10 cellular contexts compared by ENCODE assay signal in genomic region chr10:14396441-14397048, GRCh38.
A peak's percentile ranks its signal among the peaks of the same experiment; 100 is the strongest.
DNase-seq lines count a peak whose midpoint lies in the region; ATAC-seq and TF ChIP-seq lines count a peak whose summit lies in the region.
"Had no signal": no experiment of that assay in that cellular context is flagged by ENCODE, and none has a peak within 500 bp of the region (broad histone marks: within the 10 kb centered on the region; RNA-seq: fewer than 3 reads in every experiment).

No MANE protein-coding gene starts in this region.

- TF ChIP-seq CTCF in heart left ventricle (IDR thresholded peaks at IDR 0.05) = peak in 10 of 12 donors; percentile 10 to 52 (median 24)
- peak; percentile 40 for TF ChIP-seq CTCF in thoracic aorta (IDR thresholded peaks at IDR 0.05)

- intact Hi-C loops in heart left ventricle (cut with DNase I) = loop anchor here in 1 of 10 donors (2.0 kb wide), 1 partner anchor 54 kb away; no protein-coding TSS in a partner anchor

- H3K36me3 ChIP-seq in heart left ventricle (no peaks in the 10 kb centered on the region), thoracic aorta (no peaks in the 10 kb centered on the region)
- H3K36me3 ChIP-seq: BLaER1 had no signal

- ATAC-seq in heart left ventricle = peak in 1 of 4 donors; percentile 29
- peak; percentile 9 for ATAC-seq in thoracic aorta (ENCODE audit: insufficient number of reproducible peaks, low FRiP score, low read depth)

- H3K4me3 ChIP-seq in heart left ventricle = no peak overlapping the region
- H3K4me3 ChIP-seq in thoracic aorta = no peak overlapping the region
- H3K4me3 ChIP-seq: BLaER1 had no signal

- no peaks in the 10 kb centered on the region for H3K27me3 ChIP-seq in heart left ventricle
- no peaks in the 10 kb centered on the region for H3K27me3 ChIP-seq in thoracic aorta (replicated peaks; ENCODE audit: insufficient read depth)
- H3K27me3 ChIP-seq: BLaER1 had no signal

- peaks cover 0 to 12% (median 2%) of the 10 kb centered on the region in 12 donors for H3K4me1 ChIP-seq in heart left ventricle
- peaks cover 0 to 15% of the 10 kb centered on the region in 2 donors for H3K4me1 ChIP-seq in thoracic aorta (ENCODE audit: control insufficient read depth in 1 of 2, low read depth in 2 of 2)
- H3K4me1 ChIP-seq: BLaER1 had no signal

- DNase-seq in NCI-H2227 (lab: John Stamatoyannopoulos, UW; ENCODE audit: unreplicated experiment) = peak; percentile 20
- DNase-seq in NCI-H2227 treated with DMSO at 0.1 percent for 48 hours (lab: John Stamatoyannopoulos, UW) = no peak
- DNase-seq in SW480 (ENCODE audit: low spot score) = peak; percentile 15
- DNase-seq in heart left ventricle = no peak
- no peak for DNase-seq in thoracic aorta (ENCODE audit: low spot score)
- DNase-seq in midbrain (lab: John Stamatoyannopoulos, UW) = no peak
- no peak for DNase-seq in hippocampal formation (lab: John Stamatoyannopoulos, UW)
- no peak for DNase-seq in GM19240 (ENCODE audit: insufficient read length, low spot score)
- DNase-seq: KBM-7 had no signal

- H3K9me3 ChIP-seq in heart left ventricle (peaks cover 0 to 6% (median 0%) of the 10 kb centered on the region in 12 donors), thoracic aorta (no peaks in the 10 kb centered on the region)
- H3K9me3 ChIP-seq: BLaER1 had no signal

- TF ChIP-seq POLR2A in heart left ventricle (IDR thresholded peaks at IDR 0.05) = no peak

- WGBS in heart left ventricle, 4 donors = 77 to 83% (median 79%) methylated on average over 7 of the region's 7 CpGs

- H3K27ac ChIP-seq in heart left ventricle (peak overlapping the region in 4 of 12 donors; percentile 19 to 59 (median 49)), thoracic aorta (peak overlapping the region; percentile 30 to 68)
- H3K27ac ChIP-seq: BLaER1 had no signal

Comparison
In these comparisons a context has a peak if more than half of its experiments do, and no peak if none do; other contexts are left out.
1. DNase-seq: peak in NCI-H2227 (single experiment) and SW480 (single experiment); none in NCI-H2227 treated with DMSO at 0.1 percent for 48 hours (single experiment), heart left ventricle (0 of 5), thoracic aorta (single experiment), midbrain (single experiment), hippocampal formation (0 of 2) and GM19240 (single experiment).